ENCODE assay signal across 2 cellular contexts in genomic region chr1:53484705-53485477, GRCh38.
TF ChIP-seq lines count a peak whose summit lies in the region.

No MANE protein-coding gene starts in this region.

TF ChIP-seq in GM23338, 12 proteins besides CTCF, POLR2A, EP300 and RAD21:
- TF ChIP-seq ZNF114 (CRISPR knock-in tag; IDR thresholded peaks at IDR 0.05) (no peak), EZH2phosphoT487 (IDR thresholded peaks at IDR 0.05; ENCODE audit: unreplicated experiment) (no peak), NANOG (IDR thresholded peaks at IDR 0.05; ENCODE audit: borderline replicate concordance) (no peak), EZH2 (IDR thresholded peaks at IDR 0.05; ENCODE audit: low read depth, unreplicated experiment) (no peak), CREB1 (CRISPR knock-in tag; IDR thresholded peaks at IDR 0.05; ENCODE audit: low read depth) (no peak), JUNB (IDR thresholded peaks at IDR 0.05; ENCODE audit: unreplicated experiment) (no peak), ZNF462 (CRISPR knock-in tag; IDR thresholded peaks at IDR 0.05) (no peak), POLR2AphosphoS5 (IDR thresholded peaks at IDR 0.05; ENCODE audit: low read depth) (no peak), REST (IDR thresholded peaks at IDR 0.05; ENCODE audit: unreplicated experiment) (no peak), ZNF331 (CRISPR knock-in tag; IDR thresholded peaks at IDR 0.05; ENCODE audit: low read depth) (no peak)

TF ChIP-seq in H1, 55 proteins besides CTCF, POLR2A, EP300 and RAD21:
- TF ChIP-seq TEAD4 (IDR thresholded peaks at IDR 0.05; ENCODE audit: low read depth, low read length): no peak
- TF ChIP-seq POU5F1 (IDR thresholded peaks at IDR 0.05; ENCODE audit: low read depth, low read length): no peak
- no peak for TF ChIP-seq CHD7 (IDR thresholded peaks at IDR 0.05; ENCODE audit: insufficient replicate concordance, low read length)
- no peak for TF ChIP-seq ASH2L (IDR thresholded peaks at IDR 0.05; ENCODE audit: low read length)
- TF ChIP-seq USF2 (IDR thresholded peaks at IDR 0.05; ENCODE audit: low read length): no peak
- TF ChIP-seq NRF1 (IDR thresholded peaks at IDR 0.05; ENCODE audit: low read depth, low read length): no peak
- TF ChIP-seq JUN (IDR thresholded peaks at IDR 0.05; ENCODE audit: low read depth, low read length): no peak
- no peak for TF ChIP-seq TAF7 (optimal IDR thresholded peaks at IDR 0.05; ENCODE audit: borderline replicate concordance, low read depth, low read length)
- TF ChIP-seq EGR1 (IDR thresholded peaks at IDR 0.05; ENCODE audit: borderline replicate concordance, low read depth, low read length): no peak
- TF ChIP-seq SP1 (IDR thresholded peaks at IDR 0.05; ENCODE audit: low read depth, low read length): no peak
- TF ChIP-seq ZNF274 (IDR thresholded peaks at IDR 0.05; ENCODE audit: borderline replicate concordance, extremely low read depth, low read length): no peak
